In genomic region chr4:32133141-32133540, GRCh38 we compare ENCODE assay signal across 2 cellular contexts.
TF ChIP-seq lines count a peak whose summit lies in the region.

No MANE protein-coding gene starts in this region.

TF ChIP-seq in Ishikawa, 13 proteins besides CTCF, POLR2A, EP300 and RAD21 (continued from another document):
- no peak for TF ChIP-seq REST (IDR thresholded peaks at IDR 0.05; ENCODE audit: low read depth)
- TF ChIP-seq CEBPB (IDR thresholded peaks at IDR 0.05) = peak; percentile 75; the same call in 1 of the 2 replicates
- no peak for TF ChIP-seq EGR1 (IDR thresholded peaks at IDR 0.05)
- no peak for TF ChIP-seq MAX (IDR thresholded peaks at IDR 0.05)
- TF ChIP-seq USF1 (IDR thresholded peaks at IDR 0.05) = no peak
- no peak for TF ChIP-seq CREB1 (IDR thresholded peaks at IDR 0.05; ENCODE audit: low read depth)

TF ChIP-seq in H1, 55 proteins besides CTCF, POLR2A, EP300 and RAD21 (continued from another document):
- TF ChIP-seq GTF2F1 (IDR thresholded peaks at IDR 0.05; ENCODE audit: borderline replicate concordance, low read depth, low read length) = no peak
- TF ChIP-seq JUND (IDR thresholded peaks at IDR 0.05; ENCODE audit: low read length) = no peak
- no peak for TF ChIP-seq HDAC6 (IDR thresholded peaks at IDR 0.05; ENCODE audit: low read depth, low read length)
- TF ChIP-seq CEBPB (IDR thresholded peaks at IDR 0.05; ENCODE audit: low read depth, low read length) = peak; percentile 18; the same call in 1 of the 2 replicates
- no peak for TF ChIP-seq PHF8 (conservative IDR thresholded peaks at IDR 0.05; ENCODE audit: low read depth, low read length)
- no peak for TF ChIP-seq MAFK (IDR thresholded peaks at IDR 0.05; ENCODE audit: low read depth, low read length)
